2 cellular contexts compared by ENCODE assay signal in the genomic region with DNA sequence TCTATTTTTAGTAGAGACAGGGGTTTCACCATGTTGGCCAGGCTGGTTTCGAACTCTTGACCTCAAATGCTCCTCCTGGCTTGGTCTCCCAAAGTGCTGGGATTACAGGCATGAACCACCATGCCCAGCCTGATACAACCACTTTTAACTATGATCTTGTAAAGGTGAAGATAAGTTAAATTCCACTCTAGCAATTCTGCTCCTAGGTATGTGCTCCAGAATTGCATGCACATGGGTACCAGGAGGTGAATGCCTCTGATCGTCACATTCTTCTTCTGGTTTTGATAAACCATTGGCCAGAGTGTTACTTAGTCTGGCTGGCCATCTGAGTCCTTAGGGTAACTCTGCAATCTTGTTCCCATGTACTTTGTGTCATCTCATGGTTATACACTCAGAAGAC.
TF ChIP-seq lines count a peak whose summit lies in the region.

No MANE protein-coding gene starts in this region.

TF ChIP-seq in HEK293, 187 proteins besides CTCF, POLR2A, EP300 and RAD21:
- TF ChIP-seq ZBTB1 (tag by site-specific recombination; IDR thresholded peaks at IDR 0.05) = no peak
- TF ChIP-seq ZNF140 (tag by site-specific recombination; IDR thresholded peaks at IDR 0.05) = peak; percentile 98
- no peak for TF ChIP-seq ZNF473 (tag by site-specific recombination; IDR thresholded peaks at IDR 0.05)
- no peak for TF ChIP-seq ZNF837 (tag by site-specific recombination; IDR thresholded peaks at IDR 0.05)
- no peak for TF ChIP-seq ZNF433 (tag by site-specific recombination; IDR thresholded peaks at IDR 0.05; ENCODE audit: low read depth)
- TF ChIP-seq ZNF701 (tag by site-specific recombination; IDR thresholded peaks at IDR 0.05) = no peak
- TF ChIP-seq ZNF366 (tag by site-specific recombination; conservative IDR thresholded peaks at IDR 0.05) = no peak
- TF ChIP-seq ZSCAN23 (tag by site-specific recombination; IDR thresholded peaks at IDR 0.05) = no peak
TF ChIP-seq in HEK293: peak in this region for 1.

TF ChIP-seq in K562, 482 proteins besides CTCF, POLR2A, EP300 and RAD21:
- TF ChIP-seq RBM34 (IDR thresholded peaks at IDR 0.05; ENCODE audit: borderline replicate concordance, insufficient read depth, low read length) (no peak), CTBP1 (IDR thresholded peaks at IDR 0.05; ENCODE audit: borderline replicate concordance) (no peak), FOXM1 (IDR thresholded peaks at IDR 0.05; ENCODE audit: low read depth) (no peak), FOXM1 (CRISPR knock-in tag; IDR thresholded peaks at IDR 0.05; ENCODE audit: low read depth) (no peak), TAF7 (tag; IDR thresholded peaks at IDR 0.05) (no peak), ZEB2 (IDR thresholded peaks at IDR 0.05) (no peak), GATA2 (CRISPR knock-in tag; IDR thresholded peaks at IDR 0.05) (no peak), ETV5 (CRISPR knock-in tag; IDR thresholded peaks at IDR 0.05; ENCODE audit: low read depth) (no peak), ZNF12 (CRISPR knock-in tag; IDR thresholded peaks at IDR 0.05) (no peak), RHOXF2B (CRISPR knock-in tag; conservative IDR thresholded peaks at IDR 0.05) (no peak), DPF2 (IDR thresholded peaks at IDR 0.05) (no peak), SUPT5H (IDR thresholded peaks at IDR 0.05) (no peak)
- TF ChIP-seq, protein P1, sequence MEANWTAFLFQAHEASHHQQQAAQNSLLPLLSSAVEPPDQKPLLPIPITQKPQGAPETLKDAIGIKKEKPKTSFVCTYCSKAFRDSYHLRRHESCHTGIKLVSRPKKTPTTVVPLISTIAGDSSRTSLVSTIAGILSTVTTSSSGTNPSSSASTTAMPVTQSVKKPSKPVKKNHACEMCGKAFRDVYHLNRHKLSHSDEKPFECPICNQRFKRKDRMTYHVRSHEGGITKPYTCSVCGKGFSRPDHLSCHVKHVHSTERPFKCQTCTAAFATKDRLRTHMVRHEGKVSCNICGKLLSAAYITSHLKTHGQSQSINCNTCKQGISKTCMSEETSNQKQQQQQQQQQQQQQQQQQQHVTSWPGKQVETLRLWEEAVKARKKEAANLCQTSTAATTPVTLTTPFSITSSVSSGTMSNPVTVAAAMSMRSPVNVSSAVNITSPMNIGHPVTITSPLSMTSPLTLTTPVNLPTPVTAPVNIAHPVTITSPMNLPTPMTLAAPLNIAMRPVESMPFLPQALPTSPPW (CRISPR knock-in tag; IDR thresholded peaks at IDR 0.05) = no peak
- TF ChIP-seq, protein P2, sequence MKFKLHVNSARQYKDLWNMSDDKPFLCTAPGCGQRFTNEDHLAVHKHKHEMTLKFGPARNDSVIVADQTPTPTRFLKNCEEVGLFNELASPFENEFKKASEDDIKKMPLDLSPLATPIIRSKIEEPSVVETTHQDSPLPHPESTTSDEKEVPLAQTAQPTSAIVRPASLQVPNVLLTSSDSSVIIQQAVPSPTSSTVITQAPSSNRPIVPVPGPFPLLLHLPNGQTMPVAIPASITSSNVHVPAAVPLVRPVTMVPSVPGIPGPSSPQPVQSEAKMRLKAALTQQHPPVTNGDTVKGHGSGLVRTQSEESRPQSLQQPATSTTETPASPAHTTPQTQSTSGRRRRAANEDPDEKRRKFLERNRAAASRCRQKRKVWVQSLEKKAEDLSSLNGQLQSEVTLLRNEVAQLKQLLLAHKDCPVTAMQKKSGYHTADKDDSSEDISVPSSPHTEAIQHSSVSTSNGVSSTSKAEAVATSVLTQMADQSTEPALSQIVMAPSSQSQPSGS (CRISPR knock-in tag; IDR thresholded peaks at IDR 0.05) = no peak
